ENCODE assay signal across 8 cellular contexts in genomic region chr20:10433014-10433622, GRCh38. TPM values are rescaled to one million over a fixed set of nuclear protein-coding genes. Genes with fewer than 3 reads are reported as not detected.
DNase-seq lines count a peak whose midpoint lies in the region; ATAC-seq and TF ChIP-seq lines count a peak whose summit lies in the region.

No MANE protein-coding gene starts in this region.

- peaks cover 3% of the 10 kb centered on the region for H3K27me3 Mint-ChIP-seq in activated naive CD4-positive, alpha-beta T cell treated with anti-CD3 and anti-CD28 coated beads, Interleukin-2, amount 10 ng/mL, durations not matched to agents 7 days and 5 days
- H3K27me3 Mint-ChIP-seq in activated naive CD8-positive, alpha-beta T cell treated with anti-CD3 and anti-CD28 coated beads, Interleukin-2, amount 50 U/mL, for 24 hours, result no peaks in the 10 kb centered on the region

- CTCF ChIA-PET in activated naive CD4-positive, alpha-beta T cell treated with anti-CD3 and anti-CD28 coated beads, Interleukin-2, amount 10 ng/mL, durations not matched to agents 7 days and 5 days (lab: Charles Lee), result no interaction called here

- peak overlapping the region; percentile 98 for H3K27ac Mint-ChIP-seq in activated naive CD4-positive, alpha-beta T cell treated with anti-CD3 and anti-CD28 coated beads, Interleukin-2, amount 10 ng/mL, durations not matched to agents 7 days and 5 days
- peak overlapping the region; percentile 94 for H3K27ac Mint-ChIP-seq in activated naive CD8-positive, alpha-beta T cell treated with anti-CD3 and anti-CD28 coated beads, Interleukin-2, amount 50 U/mL, for 24 hours

- peaks cover 12% of the 10 kb centered on the region for H3K4me1 ChIP-seq in testis

- H3K27me3 ChIP-seq in testis, result no peaks in the 10 kb centered on the region

- intact Hi-C loops in testis (cut with DNase I; ENCODE audit: low total_unique reads), result no loop called here

- H3K36me3 ChIP-seq in testis (ENCODE audit: low read depth, missing control alignments), result no peaks in the 10 kb centered on the region

- no peak for TF ChIP-seq POLR2A in testis (IDR thresholded peaks at IDR 0.05)

- peaks cover 11% of the 10 kb centered on the region for H3K36me3 Mint-ChIP-seq in activated naive CD4-positive, alpha-beta T cell treated with anti-CD3 and anti-CD28 coated beads, Interleukin-2, amount 10 ng/mL, durations not matched to agents 7 days and 5 days
- H3K36me3 Mint-ChIP-seq in activated naive CD8-positive, alpha-beta T cell treated with anti-CD3 and anti-CD28 coated beads, Interleukin-2, amount 50 U/mL, for 24 hours (ENCODE audit: low read depth), result peaks cover 10% of the 10 kb centered on the region

- peak overlapping the region; percentile 68 to 84 for H3K4me3 ChIP-seq in testis

- peak overlapping the region; percentile 83 for H3K4me3 Mint-ChIP-seq in activated naive CD4-positive, alpha-beta T cell treated with anti-CD3 and anti-CD28 coated beads, Interleukin-2, amount 10 ng/mL, durations not matched to agents 7 days and 5 days
- H3K4me3 Mint-ChIP-seq in activated naive CD8-positive, alpha-beta T cell treated with anti-CD3 and anti-CD28 coated beads, Interleukin-2, amount 50 U/mL, for 24 hours, result peak overlapping the region; percentile 85

- peaks cover 62% of the 10 kb centered on the region for H3K4me1 Mint-ChIP-seq in activated naive CD4-positive, alpha-beta T cell treated with anti-CD3 and anti-CD28 coated beads, Interleukin-2, amount 10 ng/mL, durations not matched to agents 7 days and 5 days
- H3K4me1 Mint-ChIP-seq in activated naive CD8-positive, alpha-beta T cell treated with anti-CD3 and anti-CD28 coated beads, Interleukin-2, amount 50 U/mL, for 24 hours, result peaks cover 71% of the 10 kb centered on the region

- H3K9me3 Mint-ChIP-seq in activated naive CD4-positive, alpha-beta T cell treated with anti-CD3 and anti-CD28 coated beads, Interleukin-2, amount 10 ng/mL, durations not matched to agents 7 days and 5 days, result no peaks in the 10 kb centered on the region
- H3K9me3 Mint-ChIP-seq in activated naive CD8-positive, alpha-beta T cell treated with anti-CD3 and anti-CD28 coated beads, Interleukin-2, amount 50 U/mL, for 24 hours, result no peaks in the 10 kb centered on the region

- no peaks in the 10 kb centered on the region for H3K9me3 ChIP-seq in testis

- WGBS in testis, 2 donors, result 27 to 41% methylated on average over 25 to 30 of the region's 30 CpGs

- peak overlapping the region; percentile 86 to 92 for H3K27ac ChIP-seq in testis

- TF ChIP-seq CTCF in testis (IDR thresholded peaks at IDR 0.05), result no peak

- no peak for DNase-seq in activated naive CD4-positive, alpha-beta T cell treated with anti-CD3 and anti-CD28 coated beads, Interleukin-2, amount 10 ng/mL, durations not matched to agents 7 days and 5 days
- DNase-seq in activated naive CD4-positive, alpha-beta T cell (lab: John Stamatoyannopoulos, UW), result no peak
- no peak for DNase-seq in activated naive CD8-positive, alpha-beta T cell treated with anti-CD3 and anti-CD28 coated beads, Interleukin-2, amount 50 U/mL, for 24 hours
- peak; percentile 22 for DNase-seq in iris pigment epithelial cell (ENCODE audit: low read depth)
- no peak for DNase-seq in testis
- no peak for DNase-seq in NCI-H524 treated with DMSO at 0.1 percent for 48 hours (lab: John Stamatoyannopoulos, UW)
- no peak for DNase-seq in activated CD4-positive, alpha-beta T cell treated with anti-CD3 and anti-CD28 coated beads for 48 hours

- ATAC-seq in activated naive CD8-positive, alpha-beta T cell treated with anti-CD3 and anti-CD28 coated beads, Interleukin-2, amount 50 U/mL, for 24 hours, result no peak
- ATAC-seq in GM19455 (IDR thresholded peaks at IDR 0.05; ENCODE audit: unreplicated experiment), result no peak

RNA-seq across cellular contexts. Expression of gene MKKS, which starts 0.9 kb away (rescaled TPM):
- 10 to 100 TPM; 15.7 to 16.0 TPM for total RNA-seq in testis
- polyA plus RNA-seq in testis (ENCODE audit: insufficient read depth, low read depth, low replicate concordance), result 37.1 TPM

RNA-seq across cellular contexts. Expression of gene SLX4IP, which starts 2.0 kb away (rescaled TPM):
- total RNA-seq in testis, result 10 to 100 TPM in 1 of 2 donors, 1 to 10 TPM in 1; 9.7 to 10.8 TPM
- polyA plus RNA-seq in testis (ENCODE audit: insufficient read depth, low read depth, low replicate concordance), result 3.8 TPM
